Comparison of ENCODE assay signal across 9 cellular contexts in the genomic region with DNA sequence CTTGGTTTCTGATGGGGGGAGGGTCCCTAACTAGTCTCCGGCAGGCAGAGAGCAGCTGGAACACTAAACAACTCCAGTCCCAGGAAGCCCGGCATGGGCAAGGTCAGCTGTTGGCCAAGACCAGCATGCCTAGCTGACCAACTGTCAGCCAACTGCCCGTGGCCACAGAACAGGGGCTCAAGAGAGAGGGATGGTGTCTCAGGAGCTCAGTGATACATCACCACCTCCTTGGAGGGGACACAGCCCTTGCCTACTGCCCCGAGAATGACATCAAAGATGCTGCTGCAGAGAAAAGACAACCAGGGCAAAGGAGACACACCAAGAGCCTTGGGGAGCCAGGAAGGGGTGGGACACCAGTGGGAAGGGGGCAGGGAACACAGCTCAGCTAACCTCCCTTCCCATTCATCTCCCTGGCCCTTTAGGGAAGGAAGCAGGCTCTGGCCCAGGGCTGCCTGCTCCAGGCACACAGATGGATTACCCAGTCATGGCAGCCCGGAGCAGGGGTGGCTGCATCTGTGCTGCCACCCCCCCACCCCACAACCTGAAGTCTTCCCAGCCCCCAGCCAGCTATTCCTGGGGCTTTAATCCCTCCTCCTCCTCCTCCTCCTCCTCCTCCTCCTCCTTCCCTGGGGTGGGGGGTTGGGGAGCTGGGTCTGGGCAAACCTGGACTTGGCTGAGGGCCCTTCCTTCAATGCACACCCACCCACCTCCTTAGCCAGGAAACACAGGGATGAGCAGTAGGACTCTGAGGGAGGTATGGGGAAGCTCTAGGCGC. TPM values are rescaled to one million over a fixed set of nuclear protein-coding genes. Genes with fewer than 3 reads are reported as not detected.
DNase-seq lines count a peak whose midpoint lies in the region; FAIRE-seq and TF ChIP-seq lines count a peak whose summit lies in the region.
"Had no signal": no experiment of that assay in that cellular context is flagged by ENCODE, and none has a peak within 500 bp of the region (broad histone marks: within the 10 kb centered on the region; RNA-seq: fewer than 3 reads in every experiment).

No MANE protein-coding gene starts in this region.

- H3K4me1 Mint-ChIP-seq in T-helper 2 cell treated with Interferon-gamma antibody and Interleukin-4, amounts not matched to agents 5 μg/mL and 100 μg/mL, for 36 hours (ENCODE audit: low read depth) = peaks cover 7% of the 10 kb centered on the region

- H3K27ac Mint-ChIP-seq in T-helper 2 cell treated with Interferon-gamma antibody and Interleukin-4, amounts not matched to agents 5 μg/mL and 100 μg/mL, for 36 hours = no peak overlapping the region

- H3K9me3 ChIP-seq in kidney (ENCODE audit: control insufficient read depth in 1 of 2, low read length in 2 of 2) = no peaks in the 10 kb centered on the region

- no peak for DNase-seq in T-helper 2 cell treated with Interferon-gamma antibody and Interleukin-4, amounts not matched to agents 5 μg/mL and 100 μg/mL, for 36 hours (ENCODE audit: low spot score)
- DNase-seq in T-helper 2 cell = no peak
- DNase-seq in astrocyte of the cerebellum (ENCODE audit: low read depth) = no peak
- peak; percentile 35 for DNase-seq in kidney
- peak in 1 of 49 donors; percentile 54 for DNase-seq in substantia nigra (lab: John Stamatoyannopoulos, UW)
- no peak for DNase-seq in stimulated activated CD4-positive, alpha-beta T cell treated with anti-CD3 and anti-CD28 coated beads, Interleukin-12 subunit alpha, Interleukin-12 subunit beta, amount 100 ng/mL, for 4 hours
- DNase-seq in KBM-7 = no peak
- no peak for DNase-seq in AML-193 (lab: John Stamatoyannopoulos, UW)

- no peak for FAIRE-seq in kidney (lab: Jason Lieb, UNC)

- no peaks in the 10 kb centered on the region for H3K9me3 Mint-ChIP-seq in T-helper 2 cell treated with Interferon-gamma antibody and Interleukin-4, amounts not matched to agents 5 μg/mL and 100 μg/mL, for 36 hours

- intact Hi-C loops in kidney (cut with DNase I) = no loop called here

- H3K27ac ChIP-seq in kidney (ENCODE audit: low read depth in 2 of 2, low read length in 2 of 2) (no peak overlapping the region), substantia nigra (ENCODE audit: low read depth, low read length, poor library complexity, severe bottlenecking) (peak overlapping the region; percentile 98)
- H3K27ac ChIP-seq: epithelial cell of prostate had no signal

- H3K27me3 Mint-ChIP-seq in T-helper 2 cell treated with Interferon-gamma antibody and Interleukin-4, amounts not matched to agents 5 μg/mL and 100 μg/mL, for 36 hours (ENCODE audit: low read depth) = peaks cover 39% of the 10 kb centered on the region

- no peaks in the 10 kb centered on the region for H3K36me3 Mint-ChIP-seq in T-helper 2 cell treated with Interferon-gamma antibody and Interleukin-4, amounts not matched to agents 5 μg/mL and 100 μg/mL, for 36 hours (ENCODE audit: low read depth)

- H3K9ac ChIP-seq in kidney (ENCODE audit: low read length in 2 of 2) = peak overlapping the region; percentile 64 to 86

- H3K4me3 Mint-ChIP-seq in T-helper 2 cell treated with Interferon-gamma antibody and Interleukin-4, amounts not matched to agents 5 μg/mL and 100 μg/mL, for 36 hours = peak overlapping the region; percentile 36

- TF ChIP-seq CTCF in astrocyte of the cerebellum (IDR thresholded peaks at IDR 0.05; ENCODE audit: low read depth, low read length, missing control alignments) = no peak
- TF ChIP-seq CTCF in kidney (IDR thresholded peaks at IDR 0.05; ENCODE audit: borderline replicate concordance, extremely low read depth, insufficient read depth) = no peak

- in situ Hi-C loops in astrocyte of the cerebellum (cut with HindIII; ENCODE audit: low sequenced_read_pairs) = no loop called here
- in situ Hi-C loops in KBM-7 (cut with MboI; ENCODE audit: low pct_unique_long_range_greater_than_20kb, low sequenced_read_pairs) = no loop called here

- no peaks in the 10 kb centered on the region for H3K36me3 ChIP-seq in kidney (ENCODE audit: control insufficient read depth in 1 of 2, insufficient read depth in 2 of 2, low read length in 2 of 2)

- H3K4me1 ChIP-seq in kidney (ENCODE audit: control insufficient read depth in 1 of 2, insufficient read depth in 1 of 2, low read depth in 1 of 2, low read length in 2 of 2) = peaks cover 29 to 33% of the 10 kb centered on the region in 2 donors

- H3K4me3 ChIP-seq in astrocyte of the cerebellum (ENCODE audit: low read depth, low read length) (peak overlapping the region; percentile 82), kidney (ENCODE audit: low read length in 2 of 2) (peak overlapping the region; percentile 70 to 84)

RNA-seq across cellular contexts. Expression of a gene that starts 1.9 kb away (rescaled TPM):
- total RNA-seq in kidney = 121 TPM
- polyA plus RNA-seq in kidney (ENCODE audit: insufficient read depth, low read depth, low replicate concordance) = 167 TPM
